ENCODE assay signal across 8 cellular contexts in the genomic region with DNA sequence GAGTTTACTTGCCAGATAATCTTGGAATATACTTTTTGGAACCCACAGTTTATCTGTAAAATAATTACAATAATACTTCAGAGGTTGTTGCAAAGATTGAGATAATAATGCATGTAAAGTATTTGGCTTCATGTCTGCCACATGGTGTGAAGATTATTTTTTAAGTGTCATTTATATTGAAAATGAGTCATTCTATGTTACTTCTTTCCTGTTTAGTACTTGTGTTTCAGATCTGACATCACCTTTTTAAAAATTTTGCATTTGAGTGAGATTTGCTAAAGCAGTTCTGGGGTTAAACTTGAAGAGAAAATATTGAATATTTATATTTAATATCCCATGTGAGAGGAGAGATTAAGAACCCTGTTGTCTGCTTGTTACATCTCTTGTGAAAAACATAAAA. TPM values are rescaled to one million over a fixed set of nuclear protein-coding genes. Genes with fewer than 3 reads are reported as not detected.
DNase-seq lines count a peak whose midpoint lies in the region; ATAC-seq and TF ChIP-seq lines count a peak whose summit lies in the region.
"Had no signal": no experiment of that assay in that cellular context is flagged by ENCODE, and none has a peak within 500 bp of the region (broad histone marks: within the 10 kb centered on the region; RNA-seq: fewer than 3 reads in every experiment).

No MANE protein-coding gene starts in this region.

- H4K8ac ChIP-seq in IMR-90 (ENCODE audit: low read depth in 2 of 2, low read length in 2 of 2): no peak overlapping the region

- no peak overlapping the region for H3K14ac ChIP-seq in IMR-90 (replicated peaks; ENCODE audit: low read depth, low read length)

- H3K27me3 ChIP-seq in IMR-90 (ENCODE audit: control insufficient read depth, insufficient read depth, low read length) (no peaks in the 10 kb centered on the region), Peyer's patch (no peaks in the 10 kb centered on the region), right atrium auricular region (no peaks in the 10 kb centered on the region)

- H2BK5ac ChIP-seq in IMR-90 (ENCODE audit: low read depth, low read length, poor library complexity, severe bottlenecking): peak overlapping the region; percentile 94

- in situ Hi-C loops in IMR-90 (cut with MboI; ENCODE audit: low sequenced_read_pairs): no loop called here

- no peak overlapping the region for H3K4ac ChIP-seq in IMR-90 (ENCODE audit: low read depth, low read length)

- no peak overlapping the region for H3K4me2 ChIP-seq in IMR-90 (ENCODE audit: low read depth, low read length)

- ATAC-seq in GM19351 (IDR thresholded peaks at IDR 0.05; ENCODE audit: unreplicated experiment) (peak; percentile 65), IMR-90 (ENCODE audit: low read depth) (no peak)
- no peak for ATAC-seq in stimulated activated memory B cell treated with anti-CD40 and anti-IgM and Interleukin-4, amounts not matched to agents 10 μg/mL and 1 μg/mL and 100 μg/mL, for 72 hours

- peaks cover 18 to 64% of the 10 kb centered on the region in 2 experiments; a peak in 3 of 4 replicates for H3K79me1 ChIP-seq in IMR-90 (ENCODE audit: low read depth in 1 of 2, low read length in 2 of 2)

- no peak overlapping the region for H2AFZ ChIP-seq in IMR-90 (replicated peaks; ENCODE audit: low read length, poor library complexity)

- H3K23ac ChIP-seq in IMR-90 (ENCODE audit: low read depth, low read length): no peak overlapping the region

- H3K9me3 Mint-ChIP-seq in stimulated activated memory B cell treated with anti-CD40 and anti-IgM and Interleukin-4, amounts not matched to agents 10 μg/mL and 1 μg/mL and 100 μg/mL, for 72 hours: peaks cover 3% of the 10 kb centered on the region

- no peaks in the 10 kb centered on the region for H3K27me3 Mint-ChIP-seq in stimulated activated memory B cell treated with anti-CD40 and anti-IgM and Interleukin-4, amounts not matched to agents 10 μg/mL and 1 μg/mL and 100 μg/mL, for 72 hours

- no peak overlapping the region for H3K27ac ChIP-seq in IMR-90 (ENCODE audit: insufficient read depth, low read length)
- H3K27ac ChIP-seq in Peyer's patch: peak overlapping the region in 1 of 4 donors; percentile 70
- H3K27ac ChIP-seq in right atrium auricular region: no peak overlapping the region

- no peaks in the 10 kb centered on the region for H3K9me3 ChIP-seq in IMR-90 (ENCODE audit: control insufficient read depth, insufficient read depth, low read length)
- no peaks in the 10 kb centered on the region for H3K9me3 ChIP-seq in Peyer's patch
- no peaks in the 10 kb centered on the region for H3K9me3 ChIP-seq in right atrium auricular region

- BruUV-seq in IMR-90 (replicated peaks; lab: Mats Ljungman, UMichigan): no TSS peak

- TF ChIP-seq RAD21 in IMR-90 (IDR thresholded peaks at IDR 0.05; ENCODE audit: low read length): no peak

- H3K9ac ChIP-seq in IMR-90 (ENCODE audit: low read depth, low read length): no peak overlapping the region

- no peak overlapping the region for H2AK5ac ChIP-seq in IMR-90 (ENCODE audit: low read depth, low read length)

- 0 out of 3 replicates have a peak overlapping the region, but pooled peaks have one; percentile 53 for H2BK15ac ChIP-seq in IMR-90 (ENCODE audit: low read depth, low read length)

- TF ChIP-seq CTCF in IMR-90 (conservative IDR thresholded peaks at IDR 0.05; ENCODE audit: low read depth, low read length): no peak
- TF ChIP-seq CTCF in Peyer's patch (IDR thresholded peaks at IDR 0.05): no peak
- no peak for TF ChIP-seq CTCF in right atrium auricular region (IDR thresholded peaks at IDR 0.05)

- intact Hi-C loops in IMR-90 (cut with micrococcal nuclease): no loop called here

- no peak for TF ChIP-seq POLR2A in IMR-90 (IDR thresholded peaks at IDR 0.05; ENCODE audit: low read depth, low read length)
- TF ChIP-seq POLR2A in Peyer's patch (IDR thresholded peaks at IDR 0.05): no peak

- no peak overlapping the region for H4K91ac ChIP-seq in IMR-90 (ENCODE audit: insufficient read depth, low read depth, low read length)

- no peak overlapping the region for H2BK120ac ChIP-seq in IMR-90 (ENCODE audit: low read depth, low read length)

- no peak overlapping the region for H2BK20ac ChIP-seq in IMR-90 (ENCODE audit: low read depth, low read length)

- POLR2A ChIA-PET in IMR-90 (lab: Charles Lee; ENCODE audit: unreplicated experiment): no interaction called here

- H3K4me3 Mint-ChIP-seq in stimulated activated memory B cell treated with anti-CD40 and anti-IgM and Interleukin-4, amounts not matched to agents 10 μg/mL and 1 μg/mL and 100 μg/mL, for 72 hours: no peak overlapping the region

- H4K5ac ChIP-seq in IMR-90 (ENCODE audit: low read depth, low read length): no peak overlapping the region

- peaks cover 37% of the 10 kb centered on the region for H3K9me1 ChIP-seq in IMR-90 (ENCODE audit: insufficient read depth, low read length)

- peaks cover 27% of the 10 kb centered on the region for H3K36me3 Mint-ChIP-seq in stimulated activated memory B cell treated with anti-CD40 and anti-IgM and Interleukin-4, amounts not matched to agents 10 μg/mL and 1 μg/mL and 100 μg/mL, for 72 hours

- dilution Hi-C loops in IMR-90 (cut with HindIII; ENCODE audit: low sequenced_read_pairs, unreplicated experiment): no loop called here

- H3K4me1 ChIP-seq in IMR-90 (ENCODE audit: control insufficient read depth, insufficient read depth, low read length) (peaks cover 21% of the 10 kb centered on the region), Peyer's patch (peaks cover 0 to 58% (median 7%) of the 10 kb centered on the region in 4 donors), right atrium auricular region (peaks cover 0 to 65% of the 10 kb centered on the region in 2 donors)

- DNase-seq in IMR-90: no peak
- peak; percentile 13 for DNase-seq in dedifferentiated amniotic fluid mesenchymal stem cell (ENCODE audit: extremely low spot score)
- DNase-seq in 8988T: no peak
- no peak for DNase-seq in Peyer's patch
- DNase-seq in right atrium auricular region (ENCODE audit: low spot score): no peak
- DNase-seq: NCI-H345 had no signal

- no peak overlapping the region for H3K4me3 ChIP-seq in IMR-90 (ENCODE audit: insufficient read depth, low read depth, low read length)
- no peak overlapping the region for H3K4me3 ChIP-seq in Peyer's patch
- no peak overlapping the region for H3K4me3 ChIP-seq in right atrium auricular region

- no peak overlapping the region for H3K18ac ChIP-seq in IMR-90 (ENCODE audit: low read depth, low read length)

- H4K20me1 ChIP-seq in IMR-90 (ENCODE audit: insufficient read depth, low read length): peaks cover 57% of the 10 kb centered on the region

- CTCF ChIA-PET in IMR-90 (lab: Yijun Ruan, JAX): interaction anchor here (1.3 kb wide), 1 partner anchor 28 kb away, joined by 3 read pairs; no protein-coding TSS in a partner anchor

- no peak overlapping the region for H2AK9ac ChIP-seq in IMR-90 (replicated peaks; ENCODE audit: low read depth, low read length, poor library complexity)

- no peak overlapping the region for H3K56ac ChIP-seq in IMR-90 (ENCODE audit: extremely low read depth, insufficient read depth, low read length)

- H3K4me1 Mint-ChIP-seq in stimulated activated memory B cell treated with anti-CD40 and anti-IgM and Interleukin-4, amounts not matched to agents 10 μg/mL and 1 μg/mL and 100 μg/mL, for 72 hours: peaks cover 66% of the 10 kb centered on the region

- H3K36me3 ChIP-seq in IMR-90 (ENCODE audit: control insufficient read depth, insufficient read depth, low read length): no peaks in the 10 kb centered on the region
- H3K36me3 ChIP-seq in Peyer's patch: no peaks in the 10 kb centered on the region
- H3K36me3 ChIP-seq in right atrium auricular region: no peaks in the 10 kb centered on the region

- H3K27ac Mint-ChIP-seq in stimulated activated memory B cell treated with anti-CD40 and anti-IgM and Interleukin-4, amounts not matched to agents 10 μg/mL and 1 μg/mL and 100 μg/mL, for 72 hours: peak overlapping the region; percentile 84

TF ChIP-seq in IMR-90, 13 proteins besides CTCF, POLR2A, EP300 and RAD21:
- TF ChIP-seq FOS (IDR thresholded peaks at IDR 0.05; ENCODE audit: low read depth, low read length) (0 out of 2 replicates have a peak, but pooled peaks have one; percentile 10), BHLHE40 (IDR thresholded peaks at IDR 0.05; ENCODE audit: low read depth, low read length) (no peak)

RNA-seq across cellular contexts. Expression of gene IQGAP1, which starts 31.2 kb away (rescaled TPM):
- total RNA-seq in IMR-90 (2012; rRNA removed) (207 and 246 TPM in 2 replicates), Peyer's patch (100 to 1,000 TPM; 162 to 334 (median 168) TPM), right atrium auricular region (10 to 100 TPM; 56.5 to 96.3 TPM)
- polyA plus RNA-seq in IMR-90 (2012; rRNA removed): 87.5 and 93.4 TPM in 2 replicates
- polyA plus RNA-seq in IMR-90 (2012; cell fraction: cytosol; rRNA removed): 9.1 and 14.9 TPM in 2 replicates
- polyA plus RNA-seq in IMR-90 (2012; cell fraction: nucleus; rRNA removed; ENCODE audit: low replicate concordance): 41.3 and 240 TPM in 2 replicates
